Comparison of ENCODE assay signal across 11 cellular contexts in genomic region chr11:110077318-110077717, GRCh38. TPM values are rescaled to one million over a fixed set of nuclear protein-coding genes. Genes with fewer than 3 reads are reported as not detected.
DNase-seq lines count a peak whose midpoint lies in the region; ATAC-seq and TF ChIP-seq lines count a peak whose summit lies in the region.
"Had no signal": no experiment of that assay in that cellular context is flagged by ENCODE, and none has a peak within 500 bp of the region (broad histone marks: within the 10 kb centered on the region; RNA-seq: fewer than 3 reads in every experiment).

No MANE protein-coding gene starts in this region.

- H3K9ac ChIP-seq in HUES48 (ENCODE audit: low read depth, low read length) (no peak overlapping the region), neuronal stem cell (ENCODE audit: low read depth, low read length, poor library complexity) (no peak overlapping the region)
- H3K9ac ChIP-seq: KMS-11 had no signal

- H4K8ac ChIP-seq in neuronal stem cell (ENCODE audit: low read depth, low read length) = no peak overlapping the region

- ATAC-seq in activated CD4-positive, CD25-positive, alpha-beta regulatory T cell treated with anti-CD3 and anti-CD28 coated beads, Interleukin-2, amount 50 U/mL, for 24 hours = peak; percentile 34 to 36
- ATAC-seq: psoas muscle had no signal

- H3K4me1 ChIP-seq in HUES48 (ENCODE audit: control insufficient read depth, insufficient read depth, low read length) (peaks cover 31% of the 10 kb centered on the region), neuronal stem cell (ENCODE audit: control insufficient read depth in 2 of 2, insufficient read depth in 1 of 2, low read depth in 1 of 2, low read length in 2 of 2) (peaks cover 4 to 7% of the 10 kb centered on the region in 2 donors)
- H3K4me1 ChIP-seq: psoas muscle had no signal

- no peak overlapping the region for H2BK120ac ChIP-seq in neuronal stem cell (ENCODE audit: low read depth, low read length)

- H3K27me3 Mint-ChIP-seq in HFFc6 (ENCODE audit: insufficient read depth) = peaks cover 1% of the 10 kb centered on the region; the same call in 1 of the 2 replicates
- no peaks in the 10 kb centered on the region for H3K27me3 Mint-ChIP-seq in osteocyte (ENCODE audit: unreplicated experiment)

- H3K27ac ChIP-seq in HUES48 (ENCODE audit: low read depth, low read length) = peak overlapping the region; percentile 88
- no peak overlapping the region for H3K27ac ChIP-seq in neuronal stem cell (replicated peaks; ENCODE audit: low read length)
- H3K27ac ChIP-seq: KMS-11, psoas muscle had no signal

- H3K4me3 Mint-ChIP-seq in HFFc6 = no peak overlapping the region; the same call in 1 of the 2 replicates
- H3K4me3 Mint-ChIP-seq in osteocyte (ENCODE audit: unreplicated experiment) = no peak overlapping the region

- no peak overlapping the region for H2BK12ac ChIP-seq in neuronal stem cell (ENCODE audit: low read length)

- no peak overlapping the region for H2AK5ac ChIP-seq in neuronal stem cell (ENCODE audit: low read depth, low read length)

- H3K9me3 Mint-ChIP-seq in HFFc6 = no peaks in the 10 kb centered on the region
- no peaks in the 10 kb centered on the region for H3K9me3 Mint-ChIP-seq in osteocyte (ENCODE audit: unreplicated experiment)

- H3K4me3 ChIP-seq in HUES48 (ENCODE audit: low read depth, low read length) (no peak overlapping the region), neuronal stem cell (ENCODE audit: low read length in 2 of 2) (no peak overlapping the region)
- H3K4me3 ChIP-seq: psoas muscle had no signal

- H3K4me2 ChIP-seq in neuronal stem cell (ENCODE audit: insufficient read depth, low read length, poor library complexity, severe bottlenecking) = no peak overlapping the region
- H3K4me2 ChIP-seq: KMS-11 had no signal

- no peak overlapping the region for H2BK15ac ChIP-seq in neuronal stem cell (ENCODE audit: low read length)

- peak overlapping the region; percentile 88 for H3K27ac Mint-ChIP-seq in HFFc6
- H3K27ac Mint-ChIP-seq in osteocyte (ENCODE audit: unreplicated experiment) = no peak overlapping the region

- peak overlapping the region; percentile 71 for H2AFZ ChIP-seq in neuronal stem cell (ENCODE audit: low read length)

- WGBS in neuronal stem cell (ENCODE audit: extremely low coverage in 2 of 2, insufficient read length in 2 of 2, insufficient replicate concordance in 1 of 2), 2 donors = no CpG with 5 or more reads among the region's 1 CpG

- H3K4me1 Mint-ChIP-seq in HFFc6 (ENCODE audit: low read depth) (peaks cover 35% of the 10 kb centered on the region), osteocyte (ENCODE audit: unreplicated experiment) (peaks cover 17% of the 10 kb centered on the region)

- no peak for DNase-seq in activated CD4-positive, CD25-positive, alpha-beta regulatory T cell (lab: John Stamatoyannopoulos, UW)
- DNase-seq in HFFc6 = no peak
- no peak for DNase-seq in neuronal stem cell (ENCODE audit: low spot score)
- no peak for DNase-seq in A172 (ENCODE audit: low spot score)
- no peak for DNase-seq in NOMO-1 treated with dmso at 0.1 percent for 144 hours (lab: John Stamatoyannopoulos, UW; ENCODE audit: unreplicated experiment)
- no peak for DNase-seq in osteocyte (ENCODE audit: extremely low spot score, unreplicated experiment)
- DNase-seq: psoas muscle had no signal

- no peak overlapping the region for H3K18ac ChIP-seq in neuronal stem cell (ENCODE audit: low read length)

- H3K36me3 ChIP-seq in HUES48 (ENCODE audit: control insufficient read depth, insufficient read depth, low read length) = no peaks in the 10 kb centered on the region
- no peaks in the 10 kb centered on the region for H3K36me3 ChIP-seq in neuronal stem cell (replicated peaks in 1 of 2; ENCODE audit: control insufficient read depth in 2 of 2, insufficient read depth in 2 of 2, low read length in 2 of 2)

- TF ChIP-seq CTCF in HFFc6 (IDR thresholded peaks at IDR 0.05) = no peak
- TF ChIP-seq CTCF in osteocyte (IDR thresholded peaks at IDR 0.05) = no peak

- H3K27me3 ChIP-seq in HUES48 (ENCODE audit: control insufficient read depth, insufficient read depth, low read length) (no peaks in the 10 kb centered on the region), neuronal stem cell (ENCODE audit: control insufficient read depth in 3 of 3, insufficient read depth in 3 of 3, low read depth in 1 of 3, low read length in 3 of 3) (no peaks in the 10 kb centered on the region)

- H3K23ac ChIP-seq in neuronal stem cell (ENCODE audit: low read depth, low read length, poor library complexity) = no peak overlapping the region

- H3K36me3 Mint-ChIP-seq in HFFc6 (ENCODE audit: low read depth) (no peaks in the 10 kb centered on the region), osteocyte (ENCODE audit: unreplicated experiment) (no peaks in the 10 kb centered on the region)

- H3K9me3 ChIP-seq in HUES48 (ENCODE audit: control insufficient read depth, insufficient read depth, low read length) (peaks cover 6% of the 10 kb centered on the region; the same call in 1 of the 2 replicates), neuronal stem cell (replicated peaks in 1 of 2; ENCODE audit: control insufficient read depth in 2 of 2, insufficient read depth in 1 of 2, low read depth in 1 of 2, low read length in 2 of 2) (peaks cover 3 to 7% of the 10 kb centered on the region in 2 donors)

- H4K91ac ChIP-seq in neuronal stem cell (ENCODE audit: low read depth, low read length, poor library complexity) = no peak overlapping the region

- no peak overlapping the region for H3K14ac ChIP-seq in neuronal stem cell (ENCODE audit: low read length)

- no peak overlapping the region for H3K4ac ChIP-seq in neuronal stem cell (ENCODE audit: low read length)

- no peaks in the 10 kb centered on the region for H3K79me1 ChIP-seq in neuronal stem cell (ENCODE audit: low read depth, low read length)

- H2BK5ac ChIP-seq in neuronal stem cell (ENCODE audit: low read length) = no peak overlapping the region

RNA-seq across cellular contexts. Expression of gene ZC3H12C, which starts 15.9 kb away (rescaled TPM):
- 1 to 10 TPM; 3.0 to 6.4 (median 5.0) TPM for total RNA-seq in HFFc6 (2021; fragmentation: NEBNext Ultra II Directional; extraction: Animal tissue kit (Norgen Biotek cat#: 25700))
- polyA plus RNA-seq in neuronal stem cell (2013, experiment 1 of 2) = 5.4 TPM
- 5.8 TPM for polyA plus RNA-seq in neuronal stem cell (2013, experiment 2 of 2)
- 3.7 and 5.2 TPM in 2 replicates for total RNA-seq in A172 (2014; rRNA removed; shearing (Covaris generic))
- total RNA-seq in osteocyte = 9.7 and 10.2 TPM in 2 replicates
- total RNA-seq: OCI-LY7 had no signal
